Comparison of ENCODE assay signal across 14 cellular contexts in the genomic region with DNA sequence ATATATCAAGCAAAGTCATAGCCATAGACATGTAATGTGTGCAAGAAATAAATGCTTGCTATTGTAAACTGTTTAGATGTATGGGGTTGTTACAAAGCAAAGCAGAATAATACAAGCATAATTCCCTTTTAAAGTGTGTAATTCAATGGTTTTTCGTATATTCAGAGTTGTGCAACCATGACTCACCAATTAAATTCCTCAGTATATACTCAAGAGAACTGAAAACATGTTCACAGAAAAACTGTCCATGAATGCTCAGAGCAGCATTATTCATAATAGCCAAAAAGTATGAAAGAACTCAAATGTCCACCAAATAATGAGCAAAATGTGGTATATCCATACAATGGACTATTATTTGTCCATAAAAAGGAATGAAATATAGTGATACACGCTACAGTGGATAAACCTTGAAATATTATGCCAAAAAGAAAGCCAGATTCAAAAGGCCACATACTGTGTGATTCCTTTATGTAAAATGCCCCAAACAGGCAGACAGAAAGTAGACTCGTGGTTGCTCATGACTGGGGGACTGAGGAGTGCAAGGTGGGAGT. TPM values are rescaled to one million over a fixed set of nuclear protein-coding genes. Genes with fewer than 3 reads are reported as not detected.
DNase-seq lines count a peak whose midpoint lies in the region; ATAC-seq and TF ChIP-seq lines count a peak whose summit lies in the region.
"Had no signal": no experiment of that assay in that cellular context is flagged by ENCODE, and none has a peak within 500 bp of the region (broad histone marks: within the 10 kb centered on the region; RNA-seq: fewer than 3 reads in every experiment).

No MANE protein-coding gene starts in this region.

- WGBS in SK-N-SH (ENCODE audit: low lambda C conversion rate), result 75% methylated on average over 3 of the region's 3 CpGs
- 75% methylated on average over 3 of the region's 3 CpGs for WGBS in smooth muscle cell (ENCODE audit: low lambda C conversion rate)

- DNase-seq in NOMO-1 treated with DMSO at 0.1 percent for 48 hours (lab: John Stamatoyannopoulos, UW; ENCODE audit: unreplicated experiment) (peak; percentile 15), NOMO-1 treated with dmso at 0.1 percent for 144 hours (lab: John Stamatoyannopoulos, UW; ENCODE audit: unreplicated experiment) (no peak), SK-N-SH (no peak), fibroblast of gingiva (ENCODE audit: low read depth) (peak; percentile 66), smooth muscle cell (lab: John Stamatoyannopoulos, UW; ENCODE audit: unreplicated experiment) (no peak), Ammon's horn (ENCODE audit: low spot score) (no peak)
- DNase-seq: 8988T; activated naive CD4-positive, alpha-beta T cell treated with anti-CD3 and anti-CD28 coated beads, Interleukin-2, amount 50 U/mL, for 16 hours; Calu3; islet precursor cell; NK-92 treated with Interleukin-12 subunit alpha and Interleukin-12 subunit beta, amount 100 ng/mL, for 24 hours; occipital lobe had no signal

- H3K79me2 ChIP-seq in SK-N-SH (ENCODE audit: insufficient read depth), result peaks cover 89% of the 10 kb centered on the region
- peaks cover 81% of the 10 kb centered on the region for H3K79me2 ChIP-seq in smooth muscle cell (ENCODE audit: low read depth)

- no peaks in the 10 kb centered on the region for H3K36me3 ChIP-seq in SK-N-SH (replicated peaks in 1 of 2; ENCODE audit: control insufficient read depth in 1 of 2, insufficient read depth in 2 of 2, low read length in 1 of 2)
- H3K36me3 ChIP-seq in smooth muscle cell (ENCODE audit: low read depth), result no peaks in the 10 kb centered on the region

- no peak for TF ChIP-seq RAD21 in SK-N-SH (IDR thresholded peaks at IDR 0.05; ENCODE audit: low read length)

- CTCF ChIA-PET in SK-N-SH (lab: Yijun Ruan, JAX), result interaction anchor here (0.8 kb wide), 1 partner anchor 434 kb away, joined by 3 read pairs; no protein-coding TSS in a partner anchor

- H3K9ac ChIP-seq in SK-N-SH (no peak overlapping the region), smooth muscle cell (ENCODE audit: low read depth) (no peak overlapping the region)

- no peaks in the 10 kb centered on the region for H3K9me2 ChIP-seq in SK-N-SH

- H2AFZ ChIP-seq in SK-N-SH (ENCODE audit: low read depth) (no peak overlapping the region), smooth muscle cell (ENCODE audit: low read depth) (no peak overlapping the region)

- TF ChIP-seq EP300 in SK-N-SH (IDR thresholded peaks at IDR 0.05; ENCODE audit: borderline replicate concordance in 1 of 2, low read depth in 1 of 2, low read length in 1 of 2), result no peak

- ATAC-seq in GM19463 (IDR thresholded peaks at IDR 0.05; ENCODE audit: unreplicated experiment) (no peak), HG03135 (IDR thresholded peaks at IDR 0.05; ENCODE audit: unreplicated experiment) (no peak)

- TF ChIP-seq CTCF in SK-N-SH (IDR thresholded peaks at IDR 0.05) (no peak), smooth muscle cell (IDR thresholded peaks at IDR 0.05; ENCODE audit: borderline replicate concordance, insufficient read depth, poor library complexity, severe bottlenecking) (no peak)

- peak overlapping the region in 1 of 2 experiments; percentile 41; a peak in 1 of 4 replicates for H3K27ac ChIP-seq in SK-N-SH (ENCODE audit: low read depth in 2 of 2, low read length in 1 of 2)
- H3K27ac ChIP-seq in smooth muscle cell (ENCODE audit: low read depth), result peak overlapping the region; percentile 6

- no peaks in the 10 kb centered on the region for H3K27me3 ChIP-seq in SK-N-SH (ENCODE audit: insufficient read depth)
- H3K27me3 ChIP-seq in smooth muscle cell (ENCODE audit: low read depth), result no peaks in the 10 kb centered on the region

- H3F3A ChIP-seq in SK-N-SH (replicated peaks; ENCODE audit: insufficient read depth), result peaks cover 21% of the 10 kb centered on the region
- H3F3A ChIP-seq in smooth muscle cell (ENCODE audit: low read depth), result no peaks in the 10 kb centered on the region

- H3K9me3 ChIP-seq in SK-N-SH (no peaks in the 10 kb centered on the region), smooth muscle cell (replicated peaks; ENCODE audit: low read depth) (no peaks in the 10 kb centered on the region)

- no peak overlapping the region for H3K4me2 ChIP-seq in SK-N-SH
- H3K4me2 ChIP-seq in smooth muscle cell, result peak overlapping the region; percentile 16

- POLR2A ChIA-PET in SK-N-SH (lab: Yijun Ruan, JAX), result no interaction called here

- peaks cover 5 to 16% of the 10 kb centered on the region in 2 experiments; a peak in 2 of 4 replicates for H3K4me1 ChIP-seq in SK-N-SH (ENCODE audit: control insufficient read depth in 1 of 2, insufficient read depth in 2 of 2, low read depth in 1 of 2, low read length in 1 of 2)
- H3K4me1 ChIP-seq in smooth muscle cell (ENCODE audit: low read depth), result no peaks in the 10 kb centered on the region

- H4K20me1 ChIP-seq in SK-N-SH (ENCODE audit: insufficient read depth), result peaks cover 13% of the 10 kb centered on the region
- peaks cover 42% of the 10 kb centered on the region for H4K20me1 ChIP-seq in smooth muscle cell (ENCODE audit: low read depth)

- H3K4me3 ChIP-seq in SK-N-SH (ENCODE audit: low read depth in 2 of 2, low read length in 1 of 2) (no peak overlapping the region), smooth muscle cell (no peak overlapping the region)

TF ChIP-seq in SK-N-SH, 30 proteins besides CTCF, POLR2A, EP300 and RAD21:
- TF ChIP-seq JUND (IDR thresholded peaks at IDR 0.05), result no peak
- TF ChIP-seq FOSL2 (IDR thresholded peaks at IDR 0.05; ENCODE audit: borderline replicate concordance, low read depth), result peak; percentile 28; the same call in 1 of the 2 replicates

RNA-seq across cellular contexts. Expression of a gene that starts 9.3 kb away (rescaled TPM):
- polyA plus RNA-seq in SK-N-SH (2012; rRNA removed) (5.0 and 5.8 TPM in 2 replicates), smooth muscle cell (10.7 and 15.5 TPM in 2 replicates)
- polyA plus RNA-seq in SK-N-SH (2012; cell fraction: cytosol; rRNA removed), result 7.4 and 8.5 TPM in 2 replicates
- 2.6 and 4.7 TPM in 2 replicates for polyA plus RNA-seq in SK-N-SH (2012; cell fraction: nucleus; rRNA removed)
- 20.6 and 30.6 TPM in 2 replicates for total RNA-seq in smooth muscle cell

Comparison
In these comparisons a context has a peak if more than half of its experiments do, and no peak if none do; other contexts are left out.
1. DNase-seq: peak in NOMO-1 treated with DMSO at 0.1 percent for 48 hours (single experiment) and fibroblast of gingiva (single experiment); none in NOMO-1 treated with dmso at 0.1 percent for 144 hours (single experiment), SK-N-SH (single experiment), smooth muscle cell (single experiment) and Ammon's horn (single experiment).